Comparison of ENCODE assay signal across 1 cellular context in genomic region chr12:65823481-65824313, GRCh38.
TF ChIP-seq lines count a peak whose summit lies in the region.

No MANE protein-coding gene starts in this region.

TF ChIP-seq in H1, 55 proteins besides CTCF, POLR2A, EP300 and RAD21 (continued from another document):
- TF ChIP-seq ATF2 (IDR thresholded peaks at IDR 0.05; ENCODE audit: low read length) (no peak), KDM1A (IDR thresholded peaks at IDR 0.05; ENCODE audit: borderline replicate concordance, low read length) (no peak), MAX (IDR thresholded peaks at IDR 0.05) (peak; percentile 68), SUZ12 (IDR thresholded peaks at IDR 0.05; ENCODE audit: low read length) (peak; percentile 65; the same call in 1 of the 2 replicates), CREB1 (IDR thresholded peaks at IDR 0.05) (no peak), SP4 (IDR thresholded peaks at IDR 0.05; ENCODE audit: low read length) (0 out of 2 replicates have a peak, but pooled peaks have one; percentile 6), SAP30 (IDR thresholded peaks at IDR 0.05; ENCODE audit: insufficient read depth, insufficient replicate concordance, low read length) (peak; percentile 86), BACH1 (IDR thresholded peaks at IDR 0.05; ENCODE audit: low read length) (peak; percentile 79), USF2 (IDR thresholded peaks at IDR 0.05; ENCODE audit: low read length) (peak; percentile 15; the same call in 1 of the 2 replicates), RBBP5 (IDR thresholded peaks at IDR 0.05; ENCODE audit: borderline replicate concordance, low read depth, low read length) (peak; percentile 83), EGR1 (IDR thresholded peaks at IDR 0.05; ENCODE audit: borderline replicate concordance, low read depth, low read length) (peak; percentile 34; the same call in 1 of the 2 replicates), SIX5 (IDR thresholded peaks at IDR 0.05; ENCODE audit: low read depth, low read length) (no peak), E2F6 (IDR thresholded peaks at IDR 0.05) (peak; percentile 71; the same call in 1 of the 2 replicates), HDAC2 (IDR thresholded peaks at IDR 0.05; ENCODE audit: borderline replicate concordance in 1 of 2, low read depth in 2 of 2, low read length in 2 of 2) (peak in 1 of 2 experiments; percentile 42; a peak in 2 of 4 replicates), SIN3A (conservative IDR thresholded peaks at IDR 0.05 in 1 of 2, IDR thresholded peaks at IDR 0.05 in 1 of 2; ENCODE audit: low read depth in 1 of 2, low read length in 2 of 2) (peak; percentile 59 to 65; a peak in 1 of 4 replicates)
TF ChIP-seq in H1: peak in this region for 11.
